Comparison of ENCODE assay signal across 12 cellular contexts in genomic region chrX:129754266-129755024, GRCh38. TPM values are rescaled to one million over a fixed set of nuclear protein-coding genes. Genes with fewer than 3 reads are reported as not detected.
DNase-seq lines count a peak whose midpoint lies in the region; ATAC-seq and TF ChIP-seq lines count a peak whose summit lies in the region.
"Had no signal": no experiment of that assay in that cellular context is flagged by ENCODE, and none has a peak within 500 bp of the region (broad histone marks: within the 10 kb centered on the region; RNA-seq: fewer than 3 reads in every experiment).

No MANE protein-coding gene starts in this region.

- no peak overlapping the region for H3K4me2 ChIP-seq in mesenchymal stem cell (ENCODE audit: low read length, poor library complexity, severe bottlenecking)

- in situ Hi-C loops in ACHN (cut with HindIII; ENCODE audit: low pct_ligation_motif_present, low pct_unique_long_range_greater_than_20kb, low sequenced_read_pairs): no loop called here

- no peak overlapping the region for H3K4ac ChIP-seq in mesenchymal stem cell (ENCODE audit: low read depth in 1 of 2, low read length in 2 of 2)

- H4K91ac ChIP-seq in mesenchymal stem cell (ENCODE audit: low read length): no peak overlapping the region

- H2BK15ac ChIP-seq in mesenchymal stem cell (ENCODE audit: low read depth, poor library complexity, severe bottlenecking): no peak overlapping the region

- DNase-seq in ACHN (peak; percentile 4), GM10266 (ENCODE audit: extremely low spot score) (no peak), Peyer's patch (no peak), fibroblast of villous mesenchyme (ENCODE audit: low read depth) (no peak), mesenchymal stem cell (no peak), 8988T (no peak), NCI-H1092 (lab: John Stamatoyannopoulos, UW) (no peak)
- DNase-seq: EL, NCI-H2081, T-helper 9 cell had no signal

- no peaks in the 10 kb centered on the region for H3K79me1 ChIP-seq in mesenchymal stem cell (replicated peaks; ENCODE audit: low read length, poor library complexity, severe bottlenecking)

- TF ChIP-seq CTCF in GM10266 (IDR thresholded peaks at IDR 0.05; ENCODE audit: control insufficient read depth, insufficient read depth, low read depth, missing control alignments): peak; percentile 44
- peak in 4 of 6 experiments; percentile 11 to 44 (median 31) for TF ChIP-seq CTCF in Peyer's patch (IDR thresholded peaks at IDR 0.05)
- peak; percentile 39 for TF ChIP-seq CTCF in fibroblast of villous mesenchyme (IDR thresholded peaks at IDR 0.05; ENCODE audit: insufficient read depth, low read depth, low read length)

- peaks cover 0 to 8% (median 0%) of the 10 kb centered on the region in 4 donors for H3K4me1 ChIP-seq in Peyer's patch
- peaks cover under 1% of the 10 kb centered on the region for H3K4me1 ChIP-seq in mesenchymal stem cell (ENCODE audit: control insufficient read depth, insufficient read depth, low read depth, low read length)

- 53% methylated on average over 18 of the region's 22 CpGs for WGBS in mesenchymal stem cell

- no peak overlapping the region for H2AFZ ChIP-seq in mesenchymal stem cell (ENCODE audit: low read depth, low read length)

- no peak overlapping the region for H3K23ac ChIP-seq in mesenchymal stem cell (ENCODE audit: low read length in 2 of 2)

- H3K27ac ChIP-seq in Peyer's patch (no peak overlapping the region), mesenchymal stem cell (ENCODE audit: low read length, poor library complexity, severe bottlenecking) (no peak overlapping the region)
- H3K27ac ChIP-seq: thoracic aorta had no signal

- H3K36me3 ChIP-seq in Peyer's patch: no peaks in the 10 kb centered on the region
- no peaks in the 10 kb centered on the region for H3K36me3 ChIP-seq in mesenchymal stem cell (ENCODE audit: control insufficient read depth in 1 of 2, insufficient read depth in 2 of 2, low read depth in 1 of 2, low read length in 2 of 2)
- H3K36me3 ChIP-seq: thoracic aorta had no signal

- H3K18ac ChIP-seq in mesenchymal stem cell (ENCODE audit: low read depth in 1 of 2, low read length in 2 of 2): no peak overlapping the region

- H2BK5ac ChIP-seq in mesenchymal stem cell (ENCODE audit: low read depth, low read length, poor library complexity, severe bottlenecking): no peak overlapping the region

- H2BK120ac ChIP-seq in mesenchymal stem cell (ENCODE audit: low read depth, low read length): no peak overlapping the region

- no peak overlapping the region for H3K14ac ChIP-seq in mesenchymal stem cell (ENCODE audit: low read length in 2 of 2)

- H3K27me3 ChIP-seq in Peyer's patch: no peaks in the 10 kb centered on the region
- peaks cover 0 to 48% of the 10 kb centered on the region in 2 experiments for H3K27me3 ChIP-seq in mesenchymal stem cell (ENCODE audit: control insufficient read depth in 1 of 2, insufficient read depth in 1 of 2, low read length in 2 of 2)

- no peak overlapping the region for H3K9ac ChIP-seq in mesenchymal stem cell (ENCODE audit: low read length)

- no peak for ATAC-seq in HG03439 (IDR thresholded peaks at IDR 0.05; ENCODE audit: unreplicated experiment)

- H3K4me3 ChIP-seq in Peyer's patch: no peak overlapping the region
- H3K4me3 ChIP-seq in fibroblast of villous mesenchyme (ENCODE audit: low read depth, low read length): no peak overlapping the region
- H3K4me3 ChIP-seq in mesenchymal stem cell (ENCODE audit: insufficient read depth in 1 of 2, low read depth in 1 of 2, low read length in 2 of 2): no peak overlapping the region
- H3K4me3 ChIP-seq: thoracic aorta had no signal

- no peak overlapping the region for H2AK5ac ChIP-seq in mesenchymal stem cell (ENCODE audit: low read length, severe bottlenecking)

- TF ChIP-seq POLR2A in Peyer's patch (IDR thresholded peaks at IDR 0.05): no peak

- no peak overlapping the region for H2BK12ac ChIP-seq in mesenchymal stem cell (ENCODE audit: low read length in 2 of 2)

- no peaks in the 10 kb centered on the region for H3K9me3 ChIP-seq in Peyer's patch
- no peaks in the 10 kb centered on the region for H3K9me3 ChIP-seq in mesenchymal stem cell (ENCODE audit: control insufficient read depth, low read length)
- H3K9me3 ChIP-seq: thoracic aorta had no signal

- no peak overlapping the region for H4K8ac ChIP-seq in mesenchymal stem cell (ENCODE audit: low read length)

RNA-seq across cellular contexts. Expression of gene XPNPEP2, which starts 15.7 kb away (rescaled TPM):
- total RNA-seq in Peyer's patch (100 to 1,000 TPM in 3 of 4 donors, 1 to 10 TPM in 1; 5.8 to 875 (median 803) TPM), fibroblast of villous mesenchyme (under 0.01 TPM in 1 of 2 replicates, not detected in the other)
- polyA plus RNA-seq in mesenchymal stem cell (2013, experiment 1 of 2): 0.59 TPM
- 0.37 TPM for polyA plus RNA-seq in mesenchymal stem cell (2013, experiment 2 of 2)

RNA-seq across cellular contexts. Expression of gene SASH3, which starts 25.3 kb away (rescaled TPM):
- 10 to 100 TPM in 1 of 4 donors, 1 to 10 TPM in 3; 2.2 to 45.4 (median 7.7) TPM for total RNA-seq in Peyer's patch
- not detected in 2 replicates for total RNA-seq in fibroblast of villous mesenchyme
- polyA plus RNA-seq in mesenchymal stem cell (2013, experiment 1 of 2): not detected
- not detected for polyA plus RNA-seq in mesenchymal stem cell (2013, experiment 2 of 2)
